Comparison of ENCODE assay signal across 8 cellular contexts in genomic region chr10:24822557-24822956, GRCh38.
DNase-seq lines count a peak whose midpoint lies in the region; ATAC-seq and TF ChIP-seq lines count a peak whose summit lies in the region.

No MANE protein-coding gene starts in this region.

- no peak for TF ChIP-seq CTCF in smooth muscle cell (IDR thresholded peaks at IDR 0.05; ENCODE audit: borderline replicate concordance, insufficient read depth, poor library complexity, severe bottlenecking)
- no peak for TF ChIP-seq CTCF in psoas muscle (IDR thresholded peaks at IDR 0.05)

- no peak overlapping the region for H2AK5ac ChIP-seq in mesendoderm (ENCODE audit: low read length)

- ATAC-seq in GM18858 (IDR thresholded peaks at IDR 0.05; ENCODE audit: unreplicated experiment) (peak; percentile 93), GM21526 (IDR thresholded peaks at IDR 0.05; ENCODE audit: low FRiP score, unreplicated experiment) (peak; percentile 90), HG03457 (IDR thresholded peaks at IDR 0.05; ENCODE audit: unreplicated experiment) (peak; percentile 71), psoas muscle (no peak)

- DNase-seq in smooth muscle cell (lab: John Stamatoyannopoulos, UW; ENCODE audit: unreplicated experiment) = no peak
- DNase-seq in HUDEP-2 (lab: John Stamatoyannopoulos, UW; ENCODE audit: unreplicated experiment in 76 of 76) = no peak
- DNase-seq in NCI-H1930 (lab: John Stamatoyannopoulos, UW) = no peak
- DNase-seq in psoas muscle = no peak
- DNase-seq in mesendoderm = no peak

- no peak overlapping the region for H3K23ac ChIP-seq in mesendoderm (ENCODE audit: low read length)

- H3K4me3 ChIP-seq in smooth muscle cell (no peak overlapping the region), psoas muscle (no peak overlapping the region), mesendoderm (ENCODE audit: low read length) (no peak overlapping the region)

- H3K27me3 ChIP-seq in smooth muscle cell (ENCODE audit: low read depth) (no peaks in the 10 kb centered on the region), psoas muscle (ENCODE audit: insufficient read depth in 3 of 3, low read length in 2 of 3) (no peaks in the 10 kb centered on the region), mesendoderm (ENCODE audit: insufficient read depth, low read length, poor library complexity) (no peaks in the 10 kb centered on the region)

- H3K9me3 ChIP-seq in smooth muscle cell (replicated peaks; ENCODE audit: low read depth) (no peaks in the 10 kb centered on the region), psoas muscle (no peaks in the 10 kb centered on the region)

- H2BK15ac ChIP-seq in mesendoderm (replicated peaks; ENCODE audit: low read depth) = no peak overlapping the region

- no peaks in the 10 kb centered on the region for H3K36me3 ChIP-seq in smooth muscle cell (ENCODE audit: low read depth)
- H3K36me3 ChIP-seq in psoas muscle (ENCODE audit: insufficient read depth in 1 of 2, low read depth in 1 of 2) = no peaks in the 10 kb centered on the region
- no peaks in the 10 kb centered on the region for H3K36me3 ChIP-seq in mesendoderm (ENCODE audit: control insufficient read depth, insufficient read depth, low read length)

- H2BK120ac ChIP-seq in mesendoderm (ENCODE audit: low read depth, low read length) = no peak overlapping the region

- intact Hi-C loops in psoas muscle (cut with DNase I) = no loop called here

- H3K79me2 ChIP-seq in smooth muscle cell (ENCODE audit: low read depth) = no peaks in the 10 kb centered on the region
- no peaks in the 10 kb centered on the region for H3K79me2 ChIP-seq in mesendoderm (ENCODE audit: control insufficient read depth, insufficient read depth, low read length)

- no peaks in the 10 kb centered on the region for H4K20me1 ChIP-seq in smooth muscle cell (ENCODE audit: low read depth)

- H3K4me1 ChIP-seq in smooth muscle cell (ENCODE audit: low read depth) = peaks cover 7% of the 10 kb centered on the region
- H3K4me1 ChIP-seq in psoas muscle = no peaks in the 10 kb centered on the region
- H3K4me1 ChIP-seq in mesendoderm (ENCODE audit: control insufficient read depth, low read depth, low read length) = no peaks in the 10 kb centered on the region

- H3K4ac ChIP-seq in mesendoderm (ENCODE audit: low read depth, low read length) = no peak overlapping the region

- no peak overlapping the region for H2BK5ac ChIP-seq in mesendoderm (ENCODE audit: low read length)

- H3K27ac ChIP-seq in smooth muscle cell (ENCODE audit: low read depth) = peak overlapping the region; percentile 32
- H3K27ac ChIP-seq in psoas muscle = no peak overlapping the region
- no peak overlapping the region for H3K27ac ChIP-seq in mesendoderm (ENCODE audit: low read depth, low read length)

- H2AFZ ChIP-seq in smooth muscle cell (ENCODE audit: low read depth) = no peak overlapping the region

- 42% methylated on average over 2 of the region's 2 CpGs for WGBS in smooth muscle cell (ENCODE audit: low lambda C conversion rate)
- WGBS in psoas muscle, 3 donors = 74 to 85% (median 78%) methylated on average over 2 of the region's 2 CpGs
- whole genome bisulfite sequencing in mesendoderm (ENCODE audit: extremely low coverage, insufficient coverage, low lambda C conversion rate) = no CpG with 5 or more reads among the region's 2 CpGs

- H3K9ac ChIP-seq in smooth muscle cell (ENCODE audit: low read depth) (no peak overlapping the region), mesendoderm (ENCODE audit: low read length) (no peak overlapping the region)

- H4K8ac ChIP-seq in mesendoderm (ENCODE audit: low read depth, low read length) = no peak overlapping the region

- H3K79me1 ChIP-seq in mesendoderm (ENCODE audit: low read length) = no peaks in the 10 kb centered on the region

- no peak overlapping the region for H3K56ac ChIP-seq in mesendoderm (ENCODE audit: low read length)

- H3F3A ChIP-seq in smooth muscle cell (ENCODE audit: low read depth) = no peaks in the 10 kb centered on the region

- H4K5ac ChIP-seq in mesendoderm (ENCODE audit: low read length) = no peak overlapping the region

- no peak overlapping the region for H3K18ac ChIP-seq in mesendoderm (ENCODE audit: low read length)

- H3K4me2 ChIP-seq in smooth muscle cell = no peak overlapping the region
- H3K4me2 ChIP-seq in mesendoderm (ENCODE audit: low read length) = no peak overlapping the region

Comparison
In these comparisons a context has a peak if more than half of its experiments do, and no peak if none do; other contexts are left out.
1. ATAC-seq: peak in GM18858 (single experiment), GM21526 (single experiment) and HG03457 (single experiment); none in psoas muscle (0 of 4).